14 cellular contexts compared by ENCODE assay signal in genomic region chr2:17594533-17595391, GRCh38. TPM values are rescaled to one million over a fixed set of nuclear protein-coding genes. Genes with fewer than 3 reads are reported as not detected.
DNase-seq lines count a peak whose midpoint lies in the region; ATAC-seq and TF ChIP-seq lines count a peak whose summit lies in the region.
"Had no signal": no experiment of that assay in that cellular context is flagged by ENCODE, and none has a peak within 500 bp of the region (broad histone marks: within the 10 kb centered on the region; RNA-seq: fewer than 3 reads in every experiment).

No MANE protein-coding gene starts in this region.

- DNase-seq in LHCN-M2 (ENCODE audit: low read depth) (peak; percentile 9), dedifferentiated amniotic fluid mesenchymal stem cell (ENCODE audit: extremely low spot score) (peak; percentile 24), left kidney (ENCODE audit: low read depth, low spot score) (peak; percentile 23), suprapubic skin (ENCODE audit: low spot score in 2 of 2) (no peak), T-cell (no peak), NCI-H2171 (lab: John Stamatoyannopoulos, UW) (no peak)
- DNase-seq: activated CD8-positive, alpha-beta T cell treated with anti-CD3 and anti-CD28 coated beads for 36 hours; activated gamma-delta T cell treated with Interleukin-2 at 50 U/mL for 16 hours; naive thymus-derived CD8-positive, alpha-beta T cell; NCI-H1436 treated with DMSO at 0.1 percent for 48 hours; NCI-H524; T1000 had no signal

- no peaks in the 10 kb centered on the region for H3K36me3 Mint-ChIP-seq in T-cell
- H3K36me3 Mint-ChIP-seq: naive thymus-derived CD8-positive, alpha-beta T cell had no signal

- POLR2A ChIA-PET in T-cell (lab: Charles Lee) = no interaction called here

- H3K27me3 Mint-ChIP-seq in T-cell = peaks cover 11 to 18% of the 10 kb centered on the region in 2 donors

- no peak for TF ChIP-seq CTCF in suprapubic skin (IDR thresholded peaks at IDR 0.05)

- TF ChIP-seq EP300 in suprapubic skin (IDR thresholded peaks at IDR 0.05) = no peak

- no peak overlapping the region for H3K4me3 Mint-ChIP-seq in T-cell
- H3K4me3 Mint-ChIP-seq: activated CD8-positive, alpha-beta T cell treated with anti-CD3 and anti-CD28 coated beads for 36 hours; naive thymus-derived CD8-positive, alpha-beta T cell had no signal

- H3K9me3 Mint-ChIP-seq in T-cell = no peaks in the 10 kb centered on the region
- H3K9me3 Mint-ChIP-seq: activated CD8-positive, alpha-beta T cell treated with anti-CD3 and anti-CD28 coated beads for 36 hours; naive thymus-derived CD8-positive, alpha-beta T cell had no signal

- H3K4me1 Mint-ChIP-seq in T-cell = no peaks in the 10 kb centered on the region
- H3K4me1 Mint-ChIP-seq: naive thymus-derived CD8-positive, alpha-beta T cell had no signal

- H3K27ac ChIP-seq in suprapubic skin = peak overlapping the region; percentile 45

- no peak overlapping the region for H3K4me3 ChIP-seq in suprapubic skin

- H3K27ac Mint-ChIP-seq in T-cell = no peak overlapping the region
- H3K27ac Mint-ChIP-seq: activated CD8-positive, alpha-beta T cell treated with anti-CD3 and anti-CD28 coated beads for 36 hours had no signal

- no peak for TF ChIP-seq POLR2A in suprapubic skin (IDR thresholded peaks at IDR 0.05)

- H3K4me1 ChIP-seq in suprapubic skin = peaks cover 33% of the 10 kb centered on the region

- WGBS in suprapubic skin = 35% methylated on average over 7 of the region's 7 CpGs

- no peaks in the 10 kb centered on the region for H3K36me3 ChIP-seq in suprapubic skin

- CTCF ChIA-PET in T-cell (lab: Charles Lee) = interaction anchor here in 1 of 2 donors (0.7 kb wide), 1 partner anchor 217 kb away, joined by 3 read pairs; no protein-coding TSS in a partner anchor

- no peaks in the 10 kb centered on the region for H3K9me3 ChIP-seq in suprapubic skin

- no peaks in the 10 kb centered on the region for H3K27me3 ChIP-seq in suprapubic skin

- ATAC-seq in T-cell (replicated peaks in 1 of 4) (no peak), HG03457 (IDR thresholded peaks at IDR 0.05; ENCODE audit: unreplicated experiment) (no peak)
- ATAC-seq: activated CD8-positive, alpha-beta T cell treated with anti-CD3 and anti-CD28 coated beads for 36 hours; naive thymus-derived CD8-positive, alpha-beta T cell had no signal

RNA-seq across cellular contexts. Expression of gene VSNL1, which starts 54.3 kb away (rescaled TPM):
- total RNA-seq in LHCN-M2 (2014; rRNA removed) (0.98 and 2.4 TPM in 2 replicates), suprapubic skin (10 to 100 TPM in 3 of 4 donors, 1 to 10 TPM in 1; 6.0 to 18.8 (median 15.2) TPM), T-cell (under 1 TPM in 1 of 5 donors, not detected in 4; 0.22 TPM)
- polyA plus RNA-seq in LHCN-M2 (2012) = 2.6 TPM
- total RNA-seq: activated CD8-positive, alpha-beta T cell treated with anti-CD3 and anti-CD28 coated beads for 36 hours; naive thymus-derived CD8-positive, alpha-beta T cell; RPMI7951 had no signal
- polyA plus RNA-seq: naive thymus-derived CD8-positive, alpha-beta T cell had no signal

Comparison
In these comparisons a context has a peak if more than half of its experiments do, and no peak if none do; other contexts are left out.
1. DNase-seq: peak in LHCN-M2 (single experiment), dedifferentiated amniotic fluid mesenchymal stem cell (single experiment) and left kidney (single experiment); none in suprapubic skin (0 of 2), T-cell (0 of 34) and NCI-H2171 (single experiment).